Comparison of ENCODE assay signal across 10 cellular contexts in the genomic region with DNA sequence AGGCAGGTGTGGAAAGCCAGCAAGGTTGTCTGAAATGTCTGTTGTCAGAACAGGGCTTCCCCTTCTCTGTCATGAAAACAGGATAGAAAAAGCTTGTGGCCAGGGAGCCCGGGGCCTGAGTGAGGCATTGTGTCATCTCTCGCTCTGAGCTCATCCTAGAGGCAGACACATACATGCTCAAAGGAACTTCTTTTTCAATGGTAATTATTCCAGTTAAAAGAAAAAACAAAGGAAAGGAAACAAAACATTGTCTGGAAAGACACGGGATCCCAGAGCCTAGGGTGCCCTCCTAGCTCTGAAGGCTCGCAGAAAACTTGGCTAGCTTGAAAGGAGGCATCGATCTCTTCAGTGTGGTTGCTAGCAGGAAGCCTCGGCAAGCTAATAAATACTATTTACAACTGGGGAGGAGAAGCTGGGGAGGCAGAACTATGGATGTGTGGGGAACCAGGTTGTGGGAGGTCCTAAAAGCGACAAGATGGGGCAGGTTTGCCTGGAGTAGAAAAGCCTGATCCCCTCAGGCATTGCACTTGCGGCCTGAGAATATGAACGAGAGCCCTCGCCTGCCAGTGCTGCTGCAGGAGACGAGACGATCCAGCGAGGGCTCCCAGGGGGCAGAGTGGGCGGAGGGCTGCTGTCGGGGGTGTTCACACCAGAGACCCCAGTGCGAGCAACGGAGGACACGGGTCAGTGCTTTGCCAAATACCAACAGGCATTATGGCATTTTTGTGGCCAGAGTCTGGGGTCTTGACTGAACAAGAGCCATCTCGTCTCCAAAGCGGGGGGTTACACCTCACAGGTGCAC. TPM values are rescaled to one million over a fixed set of nuclear protein-coding genes. Genes with fewer than 3 reads are reported as not detected.
DNase-seq lines count a peak whose midpoint lies in the region; ATAC-seq and TF ChIP-seq lines count a peak whose summit lies in the region.
"Had no signal": no experiment of that assay in that cellular context is flagged by ENCODE, and none has a peak within 500 bp of the region (broad histone marks: within the 10 kb centered on the region; RNA-seq: fewer than 3 reads in every experiment).

No MANE protein-coding gene starts in this region.

- peak; percentile 48 for ATAC-seq in HG02885 (IDR thresholded peaks at IDR 0.05; ENCODE audit: poor library complexity, unreplicated experiment)
- no peak for ATAC-seq in GM19467 (IDR thresholded peaks at IDR 0.05; ENCODE audit: unreplicated experiment)
- no peak for ATAC-seq in HG03378 (IDR thresholded peaks at IDR 0.05; ENCODE audit: unreplicated experiment)

- H3K9ac ChIP-seq in rectal smooth muscle tissue (ENCODE audit: low read length) = no peak overlapping the region

- H3K4me3 ChIP-seq in epithelial cell of esophagus (ENCODE audit: low read length) (no peak overlapping the region), rectal smooth muscle tissue (ENCODE audit: low read length) (no peak overlapping the region)
- H3K4me3 ChIP-seq: pancreas had no signal

- peaks cover 25% of the 10 kb centered on the region for H3K36me3 ChIP-seq in rectal smooth muscle tissue (ENCODE audit: control insufficient read depth, insufficient read depth, low read length)

- peak overlapping the region; percentile 83 for H3K27ac ChIP-seq in rectal smooth muscle tissue (ENCODE audit: low read depth, low read length)
- H3K27ac ChIP-seq: pancreas had no signal

- TF ChIP-seq CTCF in GM10266 (IDR thresholded peaks at IDR 0.05; ENCODE audit: control insufficient read depth, insufficient read depth, low read depth, missing control alignments) (no peak), epithelial cell of esophagus (IDR thresholded peaks at IDR 0.05; ENCODE audit: insufficient read depth, low read depth, low read length, missing control alignments) (no peak)

- no peaks in the 10 kb centered on the region for H3K27me3 ChIP-seq in rectal smooth muscle tissue (ENCODE audit: control insufficient read depth, insufficient read depth, low read length)
- H3K27me3 ChIP-seq: pancreas had no signal

- peaks cover 34% of the 10 kb centered on the region for H3K4me1 ChIP-seq in rectal smooth muscle tissue (ENCODE audit: control insufficient read depth, insufficient read depth, low read length)
- H3K4me1 ChIP-seq: pancreas had no signal

- DNase-seq in GM10266 (ENCODE audit: extremely low spot score) = peak; percentile 49
- peak; percentile 88 for DNase-seq in epithelial cell of esophagus (ENCODE audit: low read depth)
- no peak for DNase-seq in HT-29 (ENCODE audit: low spot score)
- no peak for DNase-seq in DMS114 treated with DMSO at 0.1 percent for 48 hours (lab: John Stamatoyannopoulos, UW; ENCODE audit: unreplicated experiment)
- DNase-seq: NCI-H774, pancreas had no signal

RNA-seq across cellular contexts. Expression of a gene that starts 32.8 kb away (rescaled TPM):
- not detected in 2 replicates for total RNA-seq in HT-29 (2014; rRNA removed; shearing (Covaris generic))

Comparison
In these comparisons a context has a peak if more than half of its experiments do, and no peak if none do; other contexts are left out.
1. DNase-seq: peak in GM10266 (single experiment) and epithelial cell of esophagus (single experiment); none in HT-29 (single experiment) and DMS114 treated with DMSO at 0.1 percent for 48 hours (single experiment).